Comparison of ENCODE assay signal across 8 cellular contexts in genomic region chr12:22443379-22444316, GRCh38.
DNase-seq lines count a peak whose midpoint lies in the region; ATAC-seq, FAIRE-seq and TF ChIP-seq lines count a peak whose summit lies in the region.

No MANE protein-coding gene starts in this region.

- H3K9me3 ChIP-seq in H9 (ENCODE audit: control insufficient read depth, low read depth, low read length) (no peaks in the 10 kb centered on the region), pancreas (no peaks in the 10 kb centered on the region)

- no peak overlapping the region for H3K18ac ChIP-seq in H9 (ENCODE audit: insufficient read length, low read depth, low read length)

- FAIRE-seq in pancreas (lab: Jason Lieb, UNC): no peak
- FAIRE-seq in urothelium cell line (lab: Jason Lieb, UNC): no peak

- no peak overlapping the region for H2AK5ac ChIP-seq in H9 (ENCODE audit: insufficient read length, low read length)

- H3K27me3 ChIP-seq in H9 (ENCODE audit: insufficient read depth, low read length): no peaks in the 10 kb centered on the region
- no peaks in the 10 kb centered on the region for H3K27me3 ChIP-seq in pancreas

- no peak overlapping the region for H3K23ac ChIP-seq in H9 (ENCODE audit: insufficient read length, low read depth, low read length)

- no peak overlapping the region for H2BK20ac ChIP-seq in H9 (ENCODE audit: low read depth, low read length, poor library complexity, severe bottlenecking)

- H3K4me3 ChIP-seq in LNCaP clone FGC (ENCODE audit: low read depth, low read length) (no peak overlapping the region), pancreas (no peak overlapping the region)

- no peak overlapping the region for H2BK12ac ChIP-seq in H9 (ENCODE audit: insufficient read length, low read depth, low read length)

- H3K4me1 ChIP-seq in H9 (ENCODE audit: insufficient read depth, low read length) (no peaks in the 10 kb centered on the region), pancreas (no peaks in the 10 kb centered on the region)

- no peaks in the 10 kb centered on the region for H3K36me3 ChIP-seq in pancreas

- peaks cover 2 to 9% of the 10 kb centered on the region in 2 experiments for H3K4me1 Mint-ChIP-seq in H9

- peak overlapping the region; percentile 93 for H2AFZ ChIP-seq in H9 (ENCODE audit: low read length)

- no peak overlapping the region for H3K9ac ChIP-seq in H9 (ENCODE audit: extremely low read depth, insufficient read length, low read length)

- no peaks in the 10 kb centered on the region for H3K79me2 ChIP-seq in H9 (ENCODE audit: insufficient read depth, low read length)

- H3K36me3 Mint-ChIP-seq in H9 (ENCODE audit: insufficient read depth in 1 of 3, low read depth in 3 of 3): no peaks in the 10 kb centered on the region

- no peak overlapping the region for H2BK15ac ChIP-seq in H9 (ENCODE audit: low read depth, low read length)

- no peaks in the 10 kb centered on the region for H3K79me1 ChIP-seq in H9 (ENCODE audit: insufficient read depth, low read depth, low read length, poor library complexity, severe bottlenecking)

- H3T11ph ChIP-seq in H9 (ENCODE audit: low read length): no peak overlapping the region

- no peaks in the 10 kb centered on the region for H4K20me1 ChIP-seq in H9 (ENCODE audit: control insufficient read depth, insufficient read depth, insufficient read length)

- H3K4me2 ChIP-seq in H9 (ENCODE audit: insufficient read depth, insufficient read length, low read length): no peak overlapping the region

- H3K27ac ChIP-seq in H9 (ENCODE audit: insufficient read length, low read depth, low read length): no peak overlapping the region
- H3K27ac ChIP-seq in pancreas: no peak overlapping the region

- H3K9me3 Mint-ChIP-seq in H9: no peaks in the 10 kb centered on the region

- H2BK120ac ChIP-seq in H9 (ENCODE audit: low read depth, low read length, poor library complexity, severe bottlenecking): no peak overlapping the region

- H3K14ac ChIP-seq in H9 (ENCODE audit: insufficient read depth, low read length): no peak overlapping the region

- no peak overlapping the region for H2BK5ac ChIP-seq in H9 (ENCODE audit: insufficient read length, low read length)

- no peak overlapping the region for H4K8ac ChIP-seq in H9 (replicated peaks; ENCODE audit: insufficient read length, low read depth, low read length)

- peak; percentile 90 for TF ChIP-seq CTCF in H9 (conservative IDR thresholded peaks at IDR 0.05)
- TF ChIP-seq CTCF in LNCaP clone FGC (IDR thresholded peaks at IDR 0.05; ENCODE audit: control insufficient read depth, extremely low read depth, insufficient read depth): peak; percentile 92
- peak; percentile 38 to 65 (median 48) for TF ChIP-seq CTCF in pancreas (IDR thresholded peaks at IDR 0.05)

- H3K4me3 Mint-ChIP-seq in H9: no peak overlapping the region

- no peak overlapping the region for H4K5ac ChIP-seq in H9 (ENCODE audit: insufficient read length, low read depth, low read length)

- peak; percentile 97 to 100 (median 99) for ATAC-seq in pancreas

- no peak overlapping the region for H4K91ac ChIP-seq in H9 (ENCODE audit: insufficient read length, low read depth, low read length)

- intact Hi-C loops in pancreas (cut with DNase I): loop anchor here in 1 of 3 donors (10.0 kb wide), 1 partner anchor 359 kb away; no protein-coding TSS in a partner anchor

- WGBS in H9 (ENCODE audit: extremely low coverage, insufficient read length, low lambda C conversion rate): no CpG with 5 or more reads among the region's 17 CpGs
- 21 to 26% methylated on average over 17 of the region's 17 CpGs for WGBS in pancreas, 2 donors

- H3K27me3 Mint-ChIP-seq in H9 (ENCODE audit: low read depth): no peaks in the 10 kb centered on the region; the same call in 1 of the 2 replicates

- H3K23me2 ChIP-seq in H9 (ENCODE audit: insufficient read length, low read depth, low read length, poor library complexity, severe bottlenecking): no peaks in the 10 kb centered on the region

- peak overlapping the region in 1 of 3 experiments; percentile 54; a peak in 1 of 7 replicates for H3K27ac Mint-ChIP-seq in H9

- H3K56ac ChIP-seq in H9 (ENCODE audit: insufficient read length, low read depth, low read length): no peak overlapping the region

- no peak overlapping the region for H3K4ac ChIP-seq in H9 (ENCODE audit: low read depth, low read length)

- DNase-seq in GM04504 (ENCODE audit: low read depth): peak; percentile 50
- DNase-seq in H9: peak; percentile 86
- peak; percentile 67 for DNase-seq in LNCaP clone FGC (ENCODE audit: low read depth)
- peak; percentile 2 for DNase-seq in SHP77 treated with DMSO at 0.1 percent for 48 hours (lab: John Stamatoyannopoulos, UW)
- peak; percentile 37 for DNase-seq in activated effector memory CD4-positive, alpha-beta T cell treated with Interleukin-2 at 50 U/mL for 16 hours
- DNase-seq in germinal center (ENCODE audit: low spot score): peak; percentile 68
- peak in 5 of 6 donors; percentile 26 to 63 (median 45) for DNase-seq in pancreas
- peak; percentile 62 for DNase-seq in urothelium cell line (ENCODE audit: low spot score)

Comparison
In these comparisons a context has a peak if more than half of its experiments do, and no peak if none do; other contexts are left out.
1. DNase-seq: peak in every context shown above with its lines; median percentile 86 in H9; 68 in germinal center; 67 in LNCaP clone FGC; 62 in urothelium cell line; 50 in GM04504; 45 in pancreas; 37 in activated effector memory CD4-positive, alpha-beta T cell treated with Interleukin-2 at 50 U/mL for 16 hours; 2 in SHP77 treated with DMSO at 0.1 percent for 48 hours.